Comparison of ENCODE assay signal across 8 cellular contexts in the genomic region with DNA sequence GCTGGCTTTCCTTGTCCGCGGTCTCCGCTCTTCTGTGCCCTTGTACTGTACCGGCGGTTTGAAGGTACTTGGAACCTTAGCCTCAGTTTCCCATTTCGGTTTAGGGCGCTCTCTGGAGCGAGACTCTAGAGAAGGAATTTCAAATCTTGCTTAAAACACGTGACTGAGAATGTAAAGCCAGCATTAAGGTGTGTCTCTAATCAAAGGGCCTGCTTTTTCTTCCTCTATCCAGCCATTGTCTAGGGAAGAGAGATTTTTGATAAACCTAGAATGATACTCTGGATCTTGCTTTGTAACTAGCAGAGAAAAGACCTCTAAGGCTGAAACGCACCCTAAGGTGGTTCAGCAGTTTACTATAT. TPM values are rescaled to one million over a fixed set of nuclear protein-coding genes. Genes with fewer than 3 reads are reported as not detected.
DNase-seq lines count a peak whose midpoint lies in the region; ATAC-seq and TF ChIP-seq lines count a peak whose summit lies in the region.

No MANE protein-coding gene starts in this region.

- peak overlapping the region; percentile 99 for H3K4me3 ChIP-seq in CD8-positive, alpha-beta T cell (ENCODE audit: low read depth, low read length)
- peak overlapping the region; percentile 95 for H3K4me3 ChIP-seq in OCI-LY3 (ENCODE audit: low read length)
- peak overlapping the region; percentile 97 for H3K4me3 ChIP-seq in neuron (ENCODE audit: low read length)

- H3K36me3 Mint-ChIP-seq in CD8-positive, alpha-beta T cell = peaks cover 21% of the 10 kb centered on the region

- no peaks in the 10 kb centered on the region for H3K27me3 ChIP-seq in CD8-positive, alpha-beta T cell (ENCODE audit: insufficient read depth, low read length)
- H3K27me3 ChIP-seq in OCI-LY3 (ENCODE audit: low read depth, low read length) (no peaks in the 10 kb centered on the region), neuron (ENCODE audit: insufficient read depth, low read length) (no peaks in the 10 kb centered on the region)

- no peaks in the 10 kb centered on the region for H3K9me3 Mint-ChIP-seq in CD8-positive, alpha-beta T cell

- H3K4me1 Mint-ChIP-seq in CD8-positive, alpha-beta T cell (ENCODE audit: low read depth) = peaks cover 32% of the 10 kb centered on the region

- H3K79me2 ChIP-seq in OCI-LY3 (ENCODE audit: low read length) = peaks cover 66% of the 10 kb centered on the region

- peak overlapping the region; percentile 92 for H3K4me3 Mint-ChIP-seq in CD8-positive, alpha-beta T cell

- no peaks in the 10 kb centered on the region for H3K9me3 ChIP-seq in CD8-positive, alpha-beta T cell (ENCODE audit: low read length)
- no peaks in the 10 kb centered on the region for H3K9me3 ChIP-seq in OCI-LY3 (ENCODE audit: insufficient read depth, low read length)
- H3K9me3 ChIP-seq in neuron (ENCODE audit: low read length) = no peaks in the 10 kb centered on the region

- no peak for ATAC-seq in CD8-positive, alpha-beta T cell
- ATAC-seq in GM21528 (IDR thresholded peaks at IDR 0.05; ENCODE audit: low FRiP score, unreplicated experiment) = no peak
- ATAC-seq in GM21786 (IDR thresholded peaks at IDR 0.05; ENCODE audit: unreplicated experiment) = no peak
- ATAC-seq in HG02763 (IDR thresholded peaks at IDR 0.05; ENCODE audit: unreplicated experiment) = no peak

- no peak for DNase-seq in CD8-positive, alpha-beta T cell
- DNase-seq in epithelial cell of prostate (ENCODE audit: low read depth, low spot score) (no peak), NCI-H774 (lab: John Stamatoyannopoulos, UW) (no peak)

- CTCF ChIA-PET in CD8-positive, alpha-beta T cell (lab: Charles Lee) = interaction anchor here (1.5 kb wide), 1 partner anchor 25 kb away, joined by 4 read pairs; no protein-coding TSS in a partner anchor

- no peaks in the 10 kb centered on the region for H3K36me3 ChIP-seq in CD8-positive, alpha-beta T cell (ENCODE audit: insufficient read depth, low read length)
- no peaks in the 10 kb centered on the region for H3K36me3 ChIP-seq in OCI-LY3 (replicated peaks; ENCODE audit: low read depth, low read length)
- peaks cover 4% of the 10 kb centered on the region for H3K36me3 ChIP-seq in neuron (ENCODE audit: insufficient read depth, low read length)

- 0 out of 2 replicates have a peak, but pooled peaks cover 3% of the 10 kb centered on the region for H4K20me1 ChIP-seq in OCI-LY3 (ENCODE audit: insufficient read depth, low read length)

- intact Hi-C loops in CD8-positive, alpha-beta T cell (cut with DNase I, micrococcal nuclease) = loop anchor here (5.0 kb wide), 2 partner anchors 37 to 232 kb away; a partner anchor contains a TSS

- peaks cover 26% of the 10 kb centered on the region for H3K4me1 ChIP-seq in CD8-positive, alpha-beta T cell (ENCODE audit: insufficient read depth, low read length)
- H3K4me1 ChIP-seq in OCI-LY3 (ENCODE audit: low read length) (peaks cover 19% of the 10 kb centered on the region), neuron (ENCODE audit: insufficient read depth, low read length) (peaks cover 10% of the 10 kb centered on the region)

- H3K27ac ChIP-seq in CD8-positive, alpha-beta T cell (ENCODE audit: low read depth, low read length) = peak overlapping the region; percentile 92
- H3K27ac ChIP-seq in OCI-LY3 (ENCODE audit: low read length) = peak overlapping the region; percentile 41
- H3K27ac ChIP-seq in epithelial cell of prostate = peak overlapping the region; percentile 75

- POLR2A ChIA-PET in CD8-positive, alpha-beta T cell (lab: Charles Lee) = interaction anchor here (1.0 to 2.0 kb wide), 3 partner anchors 11 to 65 kb away, joined by 3 to 25 read pairs (median 4); a partner anchor contains a TSS

- 0 out of 2 replicates have a peak overlapping the region, but pooled peaks have one; percentile 89 for H2AFZ ChIP-seq in OCI-LY3 (ENCODE audit: low read depth, low read length)
- H2AFZ ChIP-seq in neuron (ENCODE audit: low read depth, low read length) = peak overlapping the region; percentile 90

- H3K9ac ChIP-seq in OCI-LY3 (ENCODE audit: low read length) = peak overlapping the region; percentile 79

- no peaks in the 10 kb centered on the region for H3K27me3 Mint-ChIP-seq in CD8-positive, alpha-beta T cell (ENCODE audit: low read depth)

- H3K4me2 ChIP-seq in OCI-LY3 (ENCODE audit: low read length) = peak overlapping the region; percentile 99

- no peak for TF ChIP-seq CTCF in CD8-positive, alpha-beta T cell (IDR thresholded peaks at IDR 0.05)
- no peak for TF ChIP-seq CTCF in OCI-LY3 (IDR thresholded peaks at IDR 0.05; ENCODE audit: low read depth, low read length)

- peak overlapping the region; percentile 93 for H3K27ac Mint-ChIP-seq in CD8-positive, alpha-beta T cell

RNA-seq across cellular contexts. Expression of a gene that starts 0.7 kb away (rescaled TPM):
- total RNA-seq in CD8-positive, alpha-beta T cell = 10 to 100 TPM; 23.7 to 25.2 TPM

RNA-seq across cellular contexts. Expression of a gene that starts 11.4 kb away (rescaled TPM):
- total RNA-seq in CD8-positive, alpha-beta T cell = 100 to 1,000 TPM; 169 to 194 TPM

Comparison
In these comparisons a context has a peak if more than half of its experiments do, and no peak if none do; other contexts are left out.
1. H3K27ac ChIP-seq: peak in every context shown above with its lines; median percentile 92 in CD8-positive, alpha-beta T cell; 75 in epithelial cell of prostate; 41 in OCI-LY3.